ENCODE assay signal across 13 cellular contexts in genomic region chr3:129231331-129232119, GRCh38. TPM values are rescaled to one million over a fixed set of nuclear protein-coding genes. Genes with fewer than 3 reads are reported as not detected.
DNase-seq lines count a peak whose midpoint lies in the region; ATAC-seq and TF ChIP-seq lines count a peak whose summit lies in the region.
"Had no signal": no experiment of that assay in that cellular context is flagged by ENCODE, and none has a peak within 500 bp of the region (broad histone marks: within the 10 kb centered on the region; RNA-seq: fewer than 3 reads in every experiment).

No MANE protein-coding gene starts in this region.

- peaks cover 11% of the 10 kb centered on the region for H3K36me3 Mint-ChIP-seq in activated CD8-positive, alpha-beta T cell treated with anti-CD3 and anti-CD28 coated beads, Interleukin-2, amount 10 ng/mL, durations not matched to agents 7 days and 5 days (ENCODE audit: low read depth)
- no peaks in the 10 kb centered on the region for H3K36me3 Mint-ChIP-seq in activated CD8-positive, alpha-beta T cell treated with anti-CD3 and anti-CD28 coated beads for 36 hours (ENCODE audit: low read depth)
- H3K36me3 Mint-ChIP-seq in dendritic cell treated with granulocyte-macrophage colony-stimulating factor and Interleukin-4, amounts not matched to agents 40 ng/mL and 50 ng/mL, for 4 days (ENCODE audit: low read depth) = peaks cover 23% of the 10 kb centered on the region
- no peaks in the 10 kb centered on the region for H3K36me3 Mint-ChIP-seq in stimulated activated naive B cell treated with anti-CD40 and anti-IgM and Interleukin-4, amounts not matched to agents 10 μg/mL and 1 μg/mL and 100 μg/mL, for 72 hours
- H3K36me3 Mint-ChIP-seq: activated naive CD8-positive, alpha-beta T cell had no signal

- intact Hi-C loops in activated CD8-positive, alpha-beta T cell treated with anti-CD3 and anti-CD28 coated beads for 36 hours (cut with micrococcal nuclease) = no loop called here
- intact Hi-C loops in dendritic cell treated with granulocyte-macrophage colony-stimulating factor and Interleukin-4, amounts not matched to agents 40 ng/mL and 50 ng/mL, for 4 days (cut with micrococcal nuclease) = loop anchor here (5.0 kb wide), 1 partner anchor 109 kb away; the partner anchor contains the start of gene RAB43

- TF ChIP-seq EP300 in tibial nerve (IDR thresholded peaks at IDR 0.05) = no peak

- H3K27me3 ChIP-seq in tibial nerve = no peaks in the 10 kb centered on the region

- ATAC-seq in activated CD8-positive, alpha-beta T cell treated with anti-CD3 and anti-CD28 coated beads, Interleukin-2, amount 10 ng/mL, durations not matched to agents 7 days and 5 days = no peak
- ATAC-seq in activated CD8-positive, alpha-beta T cell treated with anti-CD3 and anti-CD28 coated beads for 36 hours = no peak
- no peak for ATAC-seq in stimulated activated naive B cell treated with anti-CD40 and anti-IgM and Interleukin-4, amounts not matched to agents 10 μg/mL and 1 μg/mL and 100 μg/mL, for 72 hours (replicated peaks)

- peak overlapping the region in 1 of 4 donors; percentile 77 for H3K27ac ChIP-seq in tibial nerve

- peaks cover 0 to 14% (median 4%) of the 10 kb centered on the region in 4 donors for H3K4me1 ChIP-seq in tibial nerve

- H3K9me3 ChIP-seq in tibial nerve = no peaks in the 10 kb centered on the region

- peaks cover 80% of the 10 kb centered on the region for H3K4me1 Mint-ChIP-seq in activated CD8-positive, alpha-beta T cell treated with anti-CD3 and anti-CD28 coated beads, Interleukin-2, amount 10 ng/mL, durations not matched to agents 7 days and 5 days (ENCODE audit: low read depth)
- peaks cover 13% of the 10 kb centered on the region for H3K4me1 Mint-ChIP-seq in activated CD8-positive, alpha-beta T cell treated with anti-CD3 and anti-CD28 coated beads for 36 hours (ENCODE audit: low read depth)
- peaks cover 83% of the 10 kb centered on the region for H3K4me1 Mint-ChIP-seq in dendritic cell treated with granulocyte-macrophage colony-stimulating factor and Interleukin-4, amounts not matched to agents 40 ng/mL and 50 ng/mL, for 4 days (ENCODE audit: low read depth)
- peaks cover 38 to 66% of the 10 kb centered on the region in 2 donors for H3K4me1 Mint-ChIP-seq in stimulated activated naive B cell treated with anti-CD40 and anti-IgM and Interleukin-4, amounts not matched to agents 10 μg/mL and 1 μg/mL and 100 μg/mL, for 72 hours

- H3K36me3 ChIP-seq in tibial nerve = no peaks in the 10 kb centered on the region

- CTCF ChIA-PET in activated CD8-positive, alpha-beta T cell treated with anti-CD3 and anti-CD28 coated beads, Interleukin-2, amount 10 ng/mL, durations not matched to agents 7 days and 5 days (lab: Charles Lee) = interaction anchor here (1.0 to 1.7 kb wide), 3 partner anchors 12 to 261 kb away, joined by 3 to 10 read pairs (median 6); no protein-coding TSS in a partner anchor
- CTCF ChIA-PET in activated CD8-positive, alpha-beta T cell treated with anti-CD3 and anti-CD28 coated beads for 36 hours (lab: Charles Lee) = interaction anchor here (1.0 to 2.1 kb wide), 4 partner anchors 14 to 178 kb away, joined by 3 to 12 read pairs (median 5); no protein-coding TSS in a partner anchor

- POLR2A ChIA-PET in activated CD8-positive, alpha-beta T cell treated with anti-CD3 and anti-CD28 coated beads, Interleukin-2, amount 10 ng/mL, durations not matched to agents 7 days and 5 days (lab: Charles Lee) = interaction anchor here (0.6 to 1.7 kb wide), 5 partner anchors 9 to 261 kb away, joined by 3 to 10 read pairs (median 4); partner anchors contain the start of gene CNBP
- POLR2A ChIA-PET in activated CD8-positive, alpha-beta T cell treated with anti-CD3 and anti-CD28 coated beads for 36 hours (lab: Charles Lee) = interaction anchor here (1.2 to 1.3 kb wide), 3 partner anchors 14 to 48 kb away, joined by 3 to 4 read pairs (median 3); partner anchors contain the start of gene CNBP

- no peak for TF ChIP-seq POLR2A in tibial nerve (IDR thresholded peaks at IDR 0.05)

- no peak overlapping the region for H3K4me3 Mint-ChIP-seq in activated CD8-positive, alpha-beta T cell treated with anti-CD3 and anti-CD28 coated beads, Interleukin-2, amount 10 ng/mL, durations not matched to agents 7 days and 5 days
- H3K4me3 Mint-ChIP-seq in activated CD8-positive, alpha-beta T cell treated with anti-CD3 and anti-CD28 coated beads for 36 hours = no peak overlapping the region
- H3K4me3 Mint-ChIP-seq in dendritic cell treated with granulocyte-macrophage colony-stimulating factor and Interleukin-4, amounts not matched to agents 40 ng/mL and 50 ng/mL, for 4 days = peak overlapping the region; percentile 64
- H3K4me3 Mint-ChIP-seq in stimulated activated naive B cell treated with anti-CD40 and anti-IgM and Interleukin-4, amounts not matched to agents 10 μg/mL and 1 μg/mL and 100 μg/mL, for 72 hours = no peak overlapping the region
- H3K4me3 Mint-ChIP-seq: activated naive CD8-positive, alpha-beta T cell; endodermal cell had no signal

- WGBS in tibial nerve, 2 donors = 75 to 76% methylated on average over 10 of the region's 10 CpGs

- no peaks in the 10 kb centered on the region for H3K9me3 Mint-ChIP-seq in activated CD8-positive, alpha-beta T cell treated with anti-CD3 and anti-CD28 coated beads, Interleukin-2, amount 10 ng/mL, durations not matched to agents 7 days and 5 days (ENCODE audit: insufficient read depth)
- H3K9me3 Mint-ChIP-seq in activated CD8-positive, alpha-beta T cell treated with anti-CD3 and anti-CD28 coated beads for 36 hours = no peaks in the 10 kb centered on the region
- no peaks in the 10 kb centered on the region for H3K9me3 Mint-ChIP-seq in dendritic cell treated with granulocyte-macrophage colony-stimulating factor and Interleukin-4, amounts not matched to agents 40 ng/mL and 50 ng/mL, for 4 days
- H3K9me3 Mint-ChIP-seq in stimulated activated naive B cell treated with anti-CD40 and anti-IgM and Interleukin-4, amounts not matched to agents 10 μg/mL and 1 μg/mL and 100 μg/mL, for 72 hours = no peaks in the 10 kb centered on the region
- H3K9me3 Mint-ChIP-seq: endodermal cell had no signal

- TF ChIP-seq CTCF in activated CD8-positive, alpha-beta T cell treated with anti-CD3 and anti-CD28 coated beads for 36 hours (IDR thresholded peaks at IDR 0.05) = no peak
- no peak for TF ChIP-seq CTCF in tibial nerve (IDR thresholded peaks at IDR 0.05)

- DNase-seq in activated CD8-positive, alpha-beta T cell treated with anti-CD3 and anti-CD28 coated beads, Interleukin-2, amount 10 ng/mL, durations not matched to agents 7 days and 5 days = no peak
- no peak for DNase-seq in activated CD8-positive, alpha-beta T cell treated with anti-CD3 and anti-CD28 coated beads for 36 hours
- DNase-seq in NCI-H69 (lab: John Stamatoyannopoulos, UW) (peak; percentile 63), tibial nerve (ENCODE audit: low spot score in 2 of 2) (no peak), iPS-NIHi11 (ENCODE audit: low spot score) (no peak), NCI-H2107 treated with DMSO at 0.1 percent for 48 hours (lab: John Stamatoyannopoulos, UW; ENCODE audit: unreplicated experiment) (no peak)
- no peak for DNase-seq in stimulated activated naive B cell treated with anti-CD40 and anti-IgM and Interleukin-4, amounts not matched to agents 10 μg/mL and 1 μg/mL and 100 μg/mL, for 72 hours
- DNase-seq: activated CD4-positive, CD25-positive, alpha-beta regulatory T cell treated with anti-CD3 and anti-CD28 coated beads, Interleukin-2, amount 50 U/mL, for 72 hours; endodermal cell; NCI-H1105 treated with DMSO at 0.1 percent for 48 hours; Right ventricle myocardium superior had no signal

- no peak overlapping the region for H3K4me3 ChIP-seq in tibial nerve

- no peaks in the 10 kb centered on the region for H3K27me3 Mint-ChIP-seq in activated CD8-positive, alpha-beta T cell treated with anti-CD3 and anti-CD28 coated beads, Interleukin-2, amount 10 ng/mL, durations not matched to agents 7 days and 5 days (ENCODE audit: low read depth)
- peaks cover 3% of the 10 kb centered on the region for H3K27me3 Mint-ChIP-seq in activated CD8-positive, alpha-beta T cell treated with anti-CD3 and anti-CD28 coated beads for 36 hours
- H3K27me3 Mint-ChIP-seq in dendritic cell treated with granulocyte-macrophage colony-stimulating factor and Interleukin-4, amounts not matched to agents 40 ng/mL and 50 ng/mL, for 4 days = no peaks in the 10 kb centered on the region
- no peaks in the 10 kb centered on the region for H3K27me3 Mint-ChIP-seq in stimulated activated naive B cell treated with anti-CD40 and anti-IgM and Interleukin-4, amounts not matched to agents 10 μg/mL and 1 μg/mL and 100 μg/mL, for 72 hours
- H3K27me3 Mint-ChIP-seq: activated naive CD8-positive, alpha-beta T cell had no signal

- H3K27ac Mint-ChIP-seq in activated CD8-positive, alpha-beta T cell treated with anti-CD3 and anti-CD28 coated beads, Interleukin-2, amount 10 ng/mL, durations not matched to agents 7 days and 5 days = peak overlapping the region; percentile 57
- no peak overlapping the region for H3K27ac Mint-ChIP-seq in activated CD8-positive, alpha-beta T cell treated with anti-CD3 and anti-CD28 coated beads for 36 hours
- peak overlapping the region; percentile 100 for H3K27ac Mint-ChIP-seq in dendritic cell treated with granulocyte-macrophage colony-stimulating factor and Interleukin-4, amounts not matched to agents 40 ng/mL and 50 ng/mL, for 4 days
- peak overlapping the region; percentile 16 for H3K27ac Mint-ChIP-seq in stimulated activated naive B cell treated with anti-CD40 and anti-IgM and Interleukin-4, amounts not matched to agents 10 μg/mL and 1 μg/mL and 100 μg/mL, for 72 hours
- H3K27ac Mint-ChIP-seq: activated naive CD8-positive, alpha-beta T cell; endodermal cell had no signal

RNA-seq across cellular contexts. Expression of gene COPG1, which starts 17.9 kb away (rescaled TPM):
- 100 to 1,000 TPM; 135 to 140 TPM for total RNA-seq in activated CD8-positive, alpha-beta T cell treated with anti-CD3 and anti-CD28 coated beads, Interleukin-2, amount 10 ng/mL, durations not matched to agents 7 days and 5 days
- total RNA-seq in activated CD8-positive, alpha-beta T cell treated with anti-CD3 and anti-CD28 coated beads for 36 hours = 100 to 1,000 TPM; 114 to 118 TPM
- 100 to 1,000 TPM in 2 of 4 donors, 10 to 100 TPM in 2; 72.6 to 124 (median 88.1) TPM for total RNA-seq in tibial nerve

RNA-seq across cellular contexts. Expression of gene HMCES, which starts 47.1 kb away (rescaled TPM):
- 10 to 100 TPM; 58.2 to 62.2 TPM for total RNA-seq in activated CD8-positive, alpha-beta T cell treated with anti-CD3 and anti-CD28 coated beads, Interleukin-2, amount 10 ng/mL, durations not matched to agents 7 days and 5 days
- total RNA-seq in activated CD8-positive, alpha-beta T cell treated with anti-CD3 and anti-CD28 coated beads for 36 hours = 10 to 100 TPM; 54.5 to 57.8 TPM
- 10 to 100 TPM; 18.2 to 36.7 (median 27.9) TPM for total RNA-seq in tibial nerve

RNA-seq across cellular contexts. Expression of gene CNBP, which starts 47.8 kb away (rescaled TPM):
- 100 to 1,000 TPM; 263 to 273 TPM for total RNA-seq in activated CD8-positive, alpha-beta T cell treated with anti-CD3 and anti-CD28 coated beads, Interleukin-2, amount 10 ng/mL, durations not matched to agents 7 days and 5 days
- 100 to 1,000 TPM; 453 to 454 TPM for total RNA-seq in activated CD8-positive, alpha-beta T cell treated with anti-CD3 and anti-CD28 coated beads for 36 hours
- 100 to 1,000 TPM; 329 to 533 (median 488) TPM for total RNA-seq in tibial nerve
